8 cellular contexts compared by ENCODE assay signal in the genomic region with DNA sequence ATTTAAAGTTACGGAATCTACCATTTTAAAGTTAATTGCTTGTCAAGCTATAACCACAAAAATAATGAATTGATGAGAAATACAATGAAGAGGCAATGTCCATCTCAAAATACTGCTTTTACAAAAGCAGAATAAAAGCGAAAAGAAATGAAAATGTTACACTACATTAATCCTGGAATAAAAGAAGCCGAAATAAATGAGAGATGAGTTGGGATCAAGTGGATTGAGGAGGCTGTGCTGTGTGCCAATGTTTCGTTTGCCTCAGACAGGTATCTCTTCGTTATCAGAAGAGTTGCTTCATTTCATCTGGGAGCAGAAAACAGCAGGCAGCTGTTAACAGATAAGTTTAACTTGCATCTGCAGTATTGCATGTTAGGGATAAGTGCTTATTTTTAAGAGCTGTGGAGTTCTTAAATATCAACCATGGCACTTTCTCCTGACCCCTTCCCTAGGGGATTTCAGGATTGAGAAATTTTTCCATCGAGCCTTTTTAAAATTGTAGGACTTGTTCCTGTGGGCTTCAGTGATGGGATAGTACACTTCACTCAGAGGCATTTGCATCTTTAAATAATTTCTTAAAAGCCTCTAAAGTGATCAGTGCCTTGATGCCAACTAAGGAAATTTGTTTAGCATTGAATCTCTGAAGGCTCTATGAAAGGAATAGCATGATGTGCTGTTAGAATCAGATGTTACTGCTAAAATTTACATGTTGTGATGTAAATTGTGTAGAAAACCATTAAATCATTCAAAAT. TPM values are rescaled to one million over a fixed set of nuclear protein-coding genes. Genes with fewer than 3 reads are reported as not detected.
DNase-seq lines count a peak whose midpoint lies in the region; ATAC-seq, FAIRE-seq and TF ChIP-seq lines count a peak whose summit lies in the region.

No MANE protein-coding gene starts in this region.

- dilution Hi-C loops in keratinocyte (cut with MboI; ENCODE audit: extremely low pct_ligation_motif_present, low sequenced_read_pairs), result no loop called here

- intact Hi-C loops in thyroid gland (cut with DNase I), result no loop called here

- no peaks in the 10 kb centered on the region for H3K9me3 ChIP-seq in keratinocyte (ENCODE audit: control insufficient read depth, low read depth, low read length)
- H3K9me3 ChIP-seq in thyroid gland, result no peaks in the 10 kb centered on the region

- no peak overlapping the region for H2AFZ ChIP-seq in keratinocyte (ENCODE audit: control insufficient read depth, low read length)

- H3K36me3 ChIP-seq in keratinocyte (ENCODE audit: control insufficient read depth in 2 of 2, extremely low read depth in 1 of 2, insufficient read depth in 2 of 2, low read length in 2 of 2), result peaks cover 6 to 46% of the 10 kb centered on the region in 2 experiments
- H3K36me3 ChIP-seq in thyroid gland, result peaks cover 62 to 65% of the 10 kb centered on the region in 2 donors

- peak; percentile 40 for DNase-seq in NCI-H510A treated with DMSO at 0.1 percent for 48 hours (lab: John Stamatoyannopoulos, UW)
- DNase-seq in NCI-H510A (lab: John Stamatoyannopoulos, UW), result no peak
- DNase-seq in keratinocyte (ENCODE audit: low read depth, low spot score), result no peak
- no peak for DNase-seq in thyroid gland

- H3K27ac ChIP-seq in keratinocyte (ENCODE audit: control insufficient read depth, insufficient read depth, low read length) (peak overlapping the region; percentile 100), thyroid gland (peak overlapping the region; percentile 99 to 100 (median 100))

- H3K4me1 ChIP-seq in keratinocyte (ENCODE audit: control insufficient read depth, extremely low read depth, insufficient read depth, low read length) (peaks cover 21% of the 10 kb centered on the region), thyroid gland (peaks cover 14 to 22% of the 10 kb centered on the region in 2 donors)

- H3K9ac ChIP-seq in keratinocyte (ENCODE audit: control insufficient read depth, extremely low read depth, insufficient read depth, low read length), result peak overlapping the region; percentile 98

- H3K9me1 ChIP-seq in keratinocyte (ENCODE audit: control insufficient read depth, extremely low read depth, insufficient read depth, low read length), result no peaks in the 10 kb centered on the region

- no peaks in the 10 kb centered on the region for H3K27me3 ChIP-seq in keratinocyte (ENCODE audit: control insufficient read depth, extremely low read depth, insufficient read depth, low read length)
- no peaks in the 10 kb centered on the region for H3K27me3 ChIP-seq in thyroid gland

- peak overlapping the region; percentile 100 for H3K4me2 ChIP-seq in keratinocyte (ENCODE audit: control insufficient read depth, extremely low read depth, insufficient read depth, low read depth, low read length)

- FAIRE-seq in keratinocyte (lab: Jason Lieb, UNC), result no peak

- H3K4me3 ChIP-seq in WI38 (ENCODE audit: low read depth, low read length), result peak overlapping the region; percentile 98
- H3K4me3 ChIP-seq in keratinocyte (ENCODE audit: control insufficient read depth in 2 of 3, extremely low read depth in 1 of 3, insufficient read depth in 2 of 3, low read depth in 1 of 3, low read length in 3 of 3), result peak overlapping the region; percentile 48 to 99 (median 94)
- peak overlapping the region; percentile 29 to 82 (median 76) for H3K4me3 ChIP-seq in thyroid gland (replicated peaks in 1 of 3)

- TF ChIP-seq CTCF in WI38 (IDR thresholded peaks at IDR 0.05; ENCODE audit: low read depth, low read length), result no peak
- no peak for TF ChIP-seq CTCF in keratinocyte (optimal IDR thresholded peaks at IDR 0.05 in 1 of 3, IDR thresholded peaks at IDR 0.05 in 1 of 3, conservative IDR thresholded peaks at IDR 0.05 in 1 of 3; ENCODE audit: extremely low read depth in 1 of 3, insufficient read depth in 2 of 3, low read length in 3 of 3)
- no peak for TF ChIP-seq CTCF in thyroid gland (IDR thresholded peaks at IDR 0.05)

- peak in 1 of 2 donors; percentile 71 for TF ChIP-seq POLR2A in thyroid gland (IDR thresholded peaks at IDR 0.05)

- WGBS in thyroid gland, 2 donors, result 0 to 1% methylated on average over 6 of the region's 6 CpGs

- H3K79me2 ChIP-seq in keratinocyte (ENCODE audit: control insufficient read depth, insufficient read depth, low read length), result peaks cover 70% of the 10 kb centered on the region

- ATAC-seq in HG02798 (IDR thresholded peaks at IDR 0.05; ENCODE audit: poor library complexity, unreplicated experiment), result no peak
- no peak for ATAC-seq in GM21825 (IDR thresholded peaks at IDR 0.05; ENCODE audit: unreplicated experiment)
- no peak for ATAC-seq in GM21423 (IDR thresholded peaks at IDR 0.05; ENCODE audit: unreplicated experiment)

- peaks cover 48% of the 10 kb centered on the region for H4K20me1 ChIP-seq in keratinocyte (ENCODE audit: control insufficient read depth, extremely low read depth, insufficient read depth, low read length)

RNA-seq across cellular contexts. Expression of a gene that starts 4.2 kb away (rescaled TPM):
- polyA plus RNA-seq in keratinocyte, result 337 to 1,845 TPM (median 1,768 TPM) in 3 replicates
- polyA plus RNA-seq in keratinocyte (2011; ENCODE audit: low read depth), result 22,009 TPM
- 14.9 and 37.5 TPM in 2 replicates for polyA plus RNA-seq in keratinocyte (2011; cell fraction: cytosol; rRNA removed)
- 6,319 and 7,235 TPM in 2 replicates for polyA plus RNA-seq in keratinocyte (2011; cell fraction: nucleus; rRNA removed)
- polyA plus RNA-seq in keratinocyte (2012; ENCODE audit: low replicate concordance), result 429 and 9,619 TPM in 2 replicates
- polyA minus RNA-seq in keratinocyte, result 2,284 to 11,976 TPM (median 9,145 TPM) in 3 replicates
- polyA minus RNA-seq in keratinocyte (2011; cell fraction: cytosol; rRNA and poly(A)+ RNA removed), result 408 TPM
- 24,947 and 60,709 TPM in 2 replicates for polyA minus RNA-seq in keratinocyte (2011; cell fraction: nucleus; rRNA and poly(A)+ RNA removed)
- over 10,000 TPM; 20,994 to 36,233 (median 26,043) TPM for total RNA-seq in thyroid gland

RNA-seq across cellular contexts. Expression of a gene that starts 21.9 kb away (rescaled TPM):
- 31.3 to 51.2 TPM (median 44.1 TPM) in 3 replicates for polyA plus RNA-seq in keratinocyte
- 25.3 TPM for polyA plus RNA-seq in keratinocyte (2011; ENCODE audit: low read depth)
- polyA plus RNA-seq in keratinocyte (2011; cell fraction: cytosol; rRNA removed), result 40.7 and 65.2 TPM in 2 replicates
- polyA plus RNA-seq in keratinocyte (2011; cell fraction: nucleus; rRNA removed), result 52.1 and 72.4 TPM in 2 replicates
- polyA plus RNA-seq in keratinocyte (2012; ENCODE audit: low replicate concordance), result 33.0 and 44.5 TPM in 2 replicates
- polyA minus RNA-seq in keratinocyte, result 34.8 to 75.0 TPM (median 43.7 TPM) in 3 replicates
- polyA minus RNA-seq in keratinocyte (2011; cell fraction: cytosol; rRNA and poly(A)+ RNA removed), result 43.0 TPM
- polyA minus RNA-seq in keratinocyte (2011; cell fraction: nucleus; rRNA and poly(A)+ RNA removed), result 24.6 and 32.7 TPM in 2 replicates
- 100 to 1,000 TPM in 3 of 4 donors, 10 to 100 TPM in 1; 99.8 to 122 (median 116) TPM for total RNA-seq in thyroid gland

RNA-seq across cellular contexts. Expression of a gene that starts 55.1 kb away (rescaled TPM):
- 9.1 to 23.0 TPM (median 11.0 TPM) in 3 replicates for polyA plus RNA-seq in keratinocyte
- polyA plus RNA-seq in keratinocyte (2011; ENCODE audit: low read depth), result 4.4 TPM
- 6.9 and 16.8 TPM in 2 replicates for polyA plus RNA-seq in keratinocyte (2011; cell fraction: cytosol; rRNA removed)
- polyA plus RNA-seq in keratinocyte (2011; cell fraction: nucleus; rRNA removed), result 45.1 and 57.9 TPM in 2 replicates
- 8.9 and 26.6 TPM in 2 replicates for polyA plus RNA-seq in keratinocyte (2012; ENCODE audit: low replicate concordance)
- 8.8 to 64.5 TPM (median 10.5 TPM) in 3 replicates for polyA minus RNA-seq in keratinocyte
- 32.8 TPM for polyA minus RNA-seq in keratinocyte (2011; cell fraction: cytosol; rRNA and poly(A)+ RNA removed)
- 30.0 and 30.3 TPM in 2 replicates for polyA minus RNA-seq in keratinocyte (2011; cell fraction: nucleus; rRNA and poly(A)+ RNA removed)
- 100 to 1,000 TPM; 195 to 277 (median 222) TPM for total RNA-seq in thyroid gland
